In genomic region chr1:100528861-100529260, GRCh38 we compare ENCODE assay signal across 16 cellular contexts. TPM values are rescaled to one million over a fixed set of nuclear protein-coding genes. Genes with fewer than 3 reads are reported as not detected.
DNase-seq lines count a peak whose midpoint lies in the region; ATAC-seq and TF ChIP-seq lines count a peak whose summit lies in the region.
"Had no signal": no experiment of that assay in that cellular context is flagged by ENCODE, and none has a peak within 500 bp of the region (broad histone marks: within the 10 kb centered on the region; RNA-seq: fewer than 3 reads in every experiment).

No MANE protein-coding gene starts in this region.

- 36 to 64% (median 39%) methylated on average over 2 of the region's 2 CpGs for WGBS in heart left ventricle, 4 donors
- WGBS in aorta, 2 donors = 4 to 9% methylated on average over 2 of the region's 2 CpGs

- TF ChIP-seq CTCF in heart left ventricle (IDR thresholded peaks at IDR 0.05) (no peak), VCaP (conservative IDR thresholded peaks at IDR 0.05) (no peak), GM10248 (IDR thresholded peaks at IDR 0.05; ENCODE audit: control extremely low read depth, extremely low read depth, low read depth, missing control alignments) (no peak)

- CTCF ChIA-PET in GM10248 (lab: Yijun Ruan, JAX) = interaction anchor here (1.4 to 2.1 kb wide), 4 partner anchors 10 to 340 kb away, joined by 3 to 9 read pairs (median 4); no protein-coding TSS in a partner anchor

- H3K4me1 ChIP-seq in heart left ventricle (peaks cover 0 to 46% (median 6%) of the 10 kb centered on the region in 12 donors), aorta (ENCODE audit: control insufficient read depth in 1 of 2, insufficient read depth in 2 of 2, low read length in 2 of 2) (no peaks in the 10 kb centered on the region)
- H3K4me1 ChIP-seq: breast epithelium had no signal

- POLR2A ChIA-PET in GM10248 (lab: Yijun Ruan, JAX) = no interaction called here

- intact Hi-C loops in heart left ventricle (cut with DNase I) = no loop called here
- intact Hi-C loops in Right ventricle myocardium inferior (cut with DNase I) = no loop called here
- intact Hi-C loops in left ventricle myocardium superior (cut with micrococcal nuclease) = no loop called here
- intact Hi-C loops in aorta (cut with DNase I) = no loop called here

- ATAC-seq in heart left ventricle = no peak
- no peak for ATAC-seq in Right ventricle myocardium inferior
- peak; percentile 5 for ATAC-seq in left ventricle myocardium superior
- peak; percentile 30 for ATAC-seq in aorta (ENCODE audit: low FRiP score)
- ATAC-seq in HG03460 (IDR thresholded peaks at IDR 0.05; ENCODE audit: unreplicated experiment) = no peak
- no peak for ATAC-seq in GM18520 (IDR thresholded peaks at IDR 0.05; ENCODE audit: unreplicated experiment)
- ATAC-seq: GM12878 had no signal

- H3K27ac ChIP-seq in heart left ventricle (peak overlapping the region in 7 of 12 donors; percentile 26 to 80 (median 57)), VCaP (peak overlapping the region; percentile 31), aorta (ENCODE audit: low read depth in 1 of 2, low read length in 2 of 2) (no peak overlapping the region)

- H3K27me3 ChIP-seq in heart left ventricle = peaks cover 0 to 2% (median 0%) of the 10 kb centered on the region in 9 donors
- H3K27me3 ChIP-seq in aorta (ENCODE audit: control insufficient read depth in 1 of 2, insufficient read depth in 2 of 2, low read length in 1 of 2) = no peaks in the 10 kb centered on the region
- H3K27me3 ChIP-seq: breast epithelium had no signal

- no peak for TF ChIP-seq POLR2A in heart left ventricle (IDR thresholded peaks at IDR 0.05)

- H3K4me3 ChIP-seq in heart left ventricle = no peak overlapping the region
- no peak overlapping the region for H3K4me3 ChIP-seq in aorta (ENCODE audit: low read length in 2 of 2)
- H3K4me3 ChIP-seq: breast epithelium, GM12878 had no signal

- H3K36me3 ChIP-seq in heart left ventricle (no peaks in the 10 kb centered on the region), aorta (ENCODE audit: control insufficient read depth in 1 of 2, insufficient read depth in 2 of 2, low read length in 1 of 2) (no peaks in the 10 kb centered on the region)
- H3K36me3 ChIP-seq: breast epithelium had no signal

- no peaks in the 10 kb centered on the region for H3K9me3 ChIP-seq in heart left ventricle
- H3K9me3 ChIP-seq in aorta (ENCODE audit: control insufficient read depth, low read length) = no peaks in the 10 kb centered on the region
- H3K9me3 ChIP-seq: breast epithelium had no signal

- no peak for DNase-seq in heart left ventricle
- DNase-seq in Right ventricle myocardium inferior (ENCODE audit: missing footprints) = no peak
- no peak for DNase-seq in left ventricle myocardium superior
- no peak for DNase-seq in aorta
- no peak for DNase-seq in GM10248 (ENCODE audit: extremely low spot score)
- DNase-seq: activated CD4-positive, alpha-beta T cell treated with anti-CD3 and anti-CD28 coated beads, Interleukin-2, amount 50 U/mL, for 1 hour; mammary epithelial cell; MV-4-11; NCI-H774; stimulated activated CD4-positive, alpha-beta T cell treated with anti-CD3 and anti-CD28 coated beads, Interleukin-12 subunit alpha, Interleukin-12 subunit beta, amount 100 ng/mL, for 4 hours had no signal

RNA-seq across cellular contexts. Expression of gene GPR88, which starts 9.1 kb away (rescaled TPM):
- total RNA-seq in heart left ventricle (under 1 TPM in 4 of 9 donors, not detected in 5; 0.08 to 0.27 (median 0.11) TPM), Right ventricle myocardium inferior (not detected), left ventricle myocardium superior (not detected), aorta (1 to 10 TPM in 1 of 2 donors, under 1 TPM in 1; 0.49 to 1.0 TPM)
- polyA plus RNA-seq in heart left ventricle (under 1 TPM; 0.01 to 0.15 TPM), aorta (under 1 TPM in 1 of 2 donors, not detected in 1; 0.56 TPM)
- total RNA-seq: activated T-helper 2 cell treated with anti-CD3 and anti-CD28 coated beads, Interferon-gamma antibody, Interleukin-2, Interleukin-4, amounts not matched to agents 10 μg/mL and 5 μg/mL and 100 μg/mL, durations not matched to agents 14 hours and 24 hours and 36 hours; mammary epithelial cell had no signal
- polyA plus RNA-seq: mammary epithelial cell had no signal

Comparison
In these comparisons a context has a peak if more than half of its experiments do, and no peak if none do; other contexts are left out.
1. ATAC-seq: peak in left ventricle myocardium superior (single experiment) and aorta (single experiment); none in heart left ventricle (0 of 4), Right ventricle myocardium inferior (single experiment), HG03460 (single experiment) and GM18520 (single experiment).
2. H3K27ac ChIP-seq: peak in heart left ventricle (7 of 12) and VCaP (single experiment); none in aorta (0 of 2).